In the genomic region with DNA sequence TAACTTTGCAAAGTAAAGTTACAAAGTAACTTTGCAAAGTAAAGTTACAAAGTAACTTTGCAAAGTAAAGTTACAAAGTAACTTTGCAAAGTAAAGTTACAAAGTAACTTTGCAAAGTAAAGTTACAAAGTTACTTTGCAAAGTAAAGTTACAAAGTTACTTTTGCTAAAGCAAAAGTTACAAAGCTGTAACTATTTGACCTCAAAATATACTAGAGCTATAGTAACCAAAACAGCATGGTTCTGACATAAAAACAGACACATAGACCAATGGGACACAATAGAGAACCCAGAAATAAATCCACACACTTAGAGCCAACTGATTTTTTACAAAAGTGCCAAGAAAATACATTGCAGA, we compare ENCODE assay signal across 6 cellular contexts.
A peak's percentile ranks its signal among the peaks of the same experiment; 100 is the strongest.
DNase-seq lines count a peak whose midpoint lies in the region; ATAC-seq, FAIRE-seq and TF ChIP-seq lines count a peak whose summit lies in the region.
"Not testable (repeated sequence)": the region's sequence is repeated elsewhere in the genome, so short reads cannot be mapped to it uniquely, and the experiment has no call there.

No MANE protein-coding gene starts in this region.

- not testable (repeated sequence) for H3K9me2 ChIP-seq in GM23338 (ENCODE audit: insufficient read depth); SU-DHL-6 (replicated peaks; ENCODE audit: insufficient read depth, low read length)

- in situ Hi-C loops in HepG2 (cut with HindIII; ENCODE audit: extremely low pct_ligation_motif_present, low pct_unique_long_range_greater_than_20kb) = not testable (repeated sequence)

- not testable (repeated sequence) for H3K36me3 Mint-ChIP-seq in GM23338 (ENCODE audit: low read depth); neural progenitor cell

- not testable (repeated sequence) for H3K27me3 ChIP-seq in GM23338 (ENCODE audit: insufficient read depth); SU-DHL-6 (ENCODE audit: low read length); HepG2 (ENCODE audit: control insufficient read depth in 1 of 2, insufficient read depth in 2 of 2, low read length in 2 of 2); neural progenitor cell

- not testable (repeated sequence) for TF ChIP-seq CTCF in GM23338 (conservative IDR thresholded peaks at IDR 0.05; ENCODE audit: low read depth in 2 of 2); SU-DHL-6 (IDR thresholded peaks at IDR 0.05; ENCODE audit: insufficient read depth, low read length, poor library complexity, severe bottlenecking); epithelial cell of proximal tubule (conservative IDR thresholded peaks at IDR 0.05; ENCODE audit: low read depth, low read length); kidney (IDR thresholded peaks at IDR 0.05; ENCODE audit: borderline replicate concordance, extremely low read depth, insufficient read depth); HepG2 (CRISPR knock-in tag; IDR thresholded peaks at IDR 0.05); neural progenitor cell (IDR thresholded peaks at IDR 0.05)

- H3K27ac Mint-ChIP-seq in GM23338, neural progenitor cell: not testable (repeated sequence)

- peaks cover 15% of the 10 kb centered on the region; the same call in 1 of the 2 replicates for H3K4me1 ChIP-seq in GM23338 (ENCODE audit: insufficient read depth)
- not testable (repeated sequence) for H3K4me1 ChIP-seq in kidney (ENCODE audit: control insufficient read depth in 1 of 2, insufficient read depth in 1 of 2, low read depth in 1 of 2, low read length in 2 of 2)
- peaks cover 27% of the 10 kb centered on the region for H3K4me1 ChIP-seq in HepG2 (ENCODE audit: insufficient read depth, low read length)
- H3K4me1 ChIP-seq in neural progenitor cell = peaks cover 34% of the 10 kb centered on the region

- intact Hi-C loops in kidney (cut with DNase I); HepG2 (cut with micrococcal nuclease; ENCODE audit: unreplicated experiment): not testable (repeated sequence)

- H3K9me3 ChIP-seq in SU-DHL-6 (ENCODE audit: insufficient read depth, low read length); kidney (ENCODE audit: control insufficient read depth in 1 of 2, low read length in 2 of 2); HepG2 (ENCODE audit: low read length); neural progenitor cell (ENCODE audit: low read depth): not testable (repeated sequence)

- TF ChIP-seq POLR2A in HepG2 (IDR thresholded peaks at IDR 0.05; ENCODE audit: insufficient read depth in 1 of 2, low read depth in 2 of 2, low read length in 2 of 2) = not testable (repeated sequence)

- CTCF ChIA-PET in HepG2 (lab: Yijun Ruan, JAX; ENCODE audit: low intra/inter-chr PET ratio, low total read pairs) = not testable (repeated sequence)

- not testable (repeated sequence) for TF ChIP-seq EP300 in HepG2 (IDR thresholded peaks at IDR 0.05; ENCODE audit: low read depth in 2 of 2, low read length in 2 of 2); HepG2 (CRISPR knock-in tag; IDR thresholded peaks at IDR 0.05; ENCODE audit: borderline replicate concordance)

- not testable (repeated sequence) for H3K79me2 ChIP-seq in GM23338 (replicated peaks; ENCODE audit: insufficient read depth); SU-DHL-6 (ENCODE audit: insufficient read depth, low read length); HepG2 (ENCODE audit: insufficient read depth, low read length); neural progenitor cell (ENCODE audit: low read depth)

- not testable (repeated sequence) for H3K9ac ChIP-seq in SU-DHL-6 (ENCODE audit: low read length); kidney (ENCODE audit: low read length in 2 of 2); HepG2 (ENCODE audit: insufficient read depth, low read depth, low read length); neural progenitor cell

- DNase-seq in GM23338 (ENCODE audit: low spot score); kidney; HepG2 (ENCODE audit: low spot score); neural progenitor cell (ENCODE audit: low spot score): not testable (repeated sequence)
- DNase-seq in epithelial cell of proximal tubule (ENCODE audit: low read depth) = peak; percentile 23

- H2AFZ ChIP-seq in GM23338; SU-DHL-6 (ENCODE audit: low read depth, low read length, severe bottlenecking); HepG2 (ENCODE audit: low read length): not testable (repeated sequence)
- H2AFZ ChIP-seq in neural progenitor cell (replicated peaks) = peak overlapping the region; percentile 26

- H3K4me1 Mint-ChIP-seq in GM23338 = peaks cover 31% of the 10 kb centered on the region
- H3K4me1 Mint-ChIP-seq in neural progenitor cell = not testable (repeated sequence)

- POLR2A ChIA-PET in HepG2 (lab: Yijun Ruan, JAX) = not testable (repeated sequence)

- H3K4me2 ChIP-seq in GM23338 (0 out of 2 replicates have a peak overlapping the region, but pooled peaks have one; percentile 63), HepG2 (ENCODE audit: low read depth, low read length) (peak overlapping the region; percentile 57; the same call in 1 of the 2 replicates)
- H3K4me2 ChIP-seq in SU-DHL-6 (ENCODE audit: low read depth, low read length, poor library complexity, severe bottlenecking); neural progenitor cell: not testable (repeated sequence)

- H3K27me3 Mint-ChIP-seq in GM23338 (ENCODE audit: insufficient read depth, low read depth, poor library complexity); neural progenitor cell (ENCODE audit: insufficient read depth, low read depth): not testable (repeated sequence)

- H3K27ac ChIP-seq in GM23338 (ENCODE audit: low read depth); kidney (ENCODE audit: low read depth in 2 of 2, low read length in 2 of 2); HepG2 (ENCODE audit: extremely low read length, insufficient read depth, low read length); neural progenitor cell: not testable (repeated sequence)
- peak overlapping the region; percentile 85 for H3K27ac ChIP-seq in SU-DHL-6 (ENCODE audit: low read depth, low read length)

- TF ChIP-seq RAD21 in HepG2 (CRISPR knock-in tag; IDR thresholded peaks at IDR 0.05) = not testable (repeated sequence)

- H3K4me3 ChIP-seq in GM23338; SU-DHL-6 (ENCODE audit: insufficient read depth, low read length, poor library complexity, severe bottlenecking); epithelial cell of proximal tubule (ENCODE audit: low read depth, low read length); kidney (ENCODE audit: low read length in 2 of 2); HepG2 (replicated peaks in 1 of 3; ENCODE audit: insufficient read depth in 1 of 3, low read depth in 2 of 3, low read length in 3 of 3); neural progenitor cell: not testable (repeated sequence)

- H3K4me3 Mint-ChIP-seq in GM23338, neural progenitor cell: not testable (repeated sequence)

- FAIRE-seq in kidney (lab: Jason Lieb, UNC) = peak; percentile 97
- FAIRE-seq in HepG2 (lab: Jason Lieb, UNC) = not testable (repeated sequence)

- not testable (repeated sequence) for H3K36me3 ChIP-seq in GM23338 (ENCODE audit: insufficient read depth); SU-DHL-6 (ENCODE audit: low read length); kidney (ENCODE audit: control insufficient read depth in 1 of 2, insufficient read depth in 2 of 2, low read length in 2 of 2); HepG2 (replicated peaks in 1 of 2; ENCODE audit: control insufficient read depth in 1 of 2, insufficient read depth in 2 of 2, low read length in 2 of 2); neural progenitor cell

- not testable (repeated sequence) for H4K20me1 ChIP-seq in GM23338 (replicated peaks; ENCODE audit: insufficient read depth); SU-DHL-6 (ENCODE audit: low read depth, low read length); HepG2 (ENCODE audit: insufficient read depth, low read length); neural progenitor cell (ENCODE audit: low read depth)

- not testable (repeated sequence) for ATAC-seq in GM23338, HepG2

- not testable (repeated sequence) for H3K9me3 Mint-ChIP-seq in GM23338, neural progenitor cell

- BruUV-seq in HepG2 (replicated peaks; lab: Mats Ljungman, UMichigan) = not testable (repeated sequence)

- H3F3A ChIP-seq in GM23338 (replicated peaks; ENCODE audit: low read depth); neural progenitor cell (ENCODE audit: low read depth): not testable (repeated sequence)
- H3F3A ChIP-seq in SU-DHL-6 (ENCODE audit: insufficient read depth) = peaks cover 24% of the 10 kb centered on the region
